ENCODE assay signal across 9 cellular contexts in genomic region chrX:44012484-44013096, GRCh38. TPM values are rescaled to one million over a fixed set of nuclear protein-coding genes. Genes with fewer than 3 reads are reported as not detected.
DNase-seq lines count a peak whose midpoint lies in the region; ATAC-seq and FAIRE-seq lines count a peak whose summit lies in the region.
"Had no signal": no experiment of that assay in that cellular context is flagged by ENCODE, and none has a peak within 500 bp of the region (broad histone marks: within the 10 kb centered on the region; RNA-seq: fewer than 3 reads in every experiment).

No MANE protein-coding gene starts in this region.

- peak; percentile 11 for DNase-seq in Jurkat, Clone E6-1 (ENCODE audit: low read depth, low spot score)
- peak; percentile 64 for DNase-seq in activated CD4-positive, alpha-beta T cell treated with anti-CD3 and anti-CD28 coated beads, Interleukin-2, amount 10 ng/mL, durations not matched to agents 24 days and 14 days
- DNase-seq in fibroblast of peridontal ligament (ENCODE audit: extremely low read depth) (peak; percentile 77), frontal cortex (ENCODE audit: low spot score in 2 of 2) (no peak), NCI-H1105 (lab: John Stamatoyannopoulos, UW) (no peak)
- DNase-seq in stimulated activated CD4-positive, alpha-beta T cell treated with anti-CD3 and anti-CD28 coated beads, Interleukin-2, amount 100 ng/mL, for 4 hours (ENCODE audit: low read depth) = peak; percentile 0

- peaks cover 5% of the 10 kb centered on the region for H3K4me1 Mint-ChIP-seq in activated CD4-positive, alpha-beta T cell treated with anti-CD3 and anti-CD28 coated beads, Interleukin-2, amount 10 ng/mL, durations not matched to agents 24 days and 14 days

- intact Hi-C loops in activated CD4-positive, alpha-beta T cell treated with anti-CD3 and anti-CD28 coated beads, Interleukin-2, amount 10 ng/mL, durations not matched to agents 24 days and 14 days (cut with micrococcal nuclease) = no loop called here

- FAIRE-seq in frontal cortex (lab: Jason Lieb, UNC) = no peak

- no peak overlapping the region for H3K4me3 ChIP-seq in Jurkat, Clone E6-1 (ENCODE audit: low read length)

- peaks cover 5% of the 10 kb centered on the region for H3K27me3 Mint-ChIP-seq in activated CD4-positive, alpha-beta T cell treated with anti-CD3 and anti-CD28 coated beads, Interleukin-2, amount 10 ng/mL, durations not matched to agents 24 days and 14 days

- H3K36me3 Mint-ChIP-seq in activated CD4-positive, alpha-beta T cell treated with anti-CD3 and anti-CD28 coated beads, Interleukin-2, amount 10 ng/mL, durations not matched to agents 24 days and 14 days (ENCODE audit: low read depth) = no peaks in the 10 kb centered on the region

- ATAC-seq in GM18511 (IDR thresholded peaks at IDR 0.05; ENCODE audit: unreplicated experiment) = no peak
- no peak for ATAC-seq in HG02759 (IDR thresholded peaks at IDR 0.05; ENCODE audit: unreplicated experiment)

- H3K9me3 Mint-ChIP-seq in activated CD4-positive, alpha-beta T cell treated with anti-CD3 and anti-CD28 coated beads, Interleukin-2, amount 10 ng/mL, durations not matched to agents 24 days and 14 days = no peaks in the 10 kb centered on the region

- H3K27ac Mint-ChIP-seq in activated CD4-positive, alpha-beta T cell treated with anti-CD3 and anti-CD28 coated beads, Interleukin-2, amount 10 ng/mL, durations not matched to agents 24 days and 14 days = peak overlapping the region; percentile 51

- H3K4me3 Mint-ChIP-seq in activated CD4-positive, alpha-beta T cell treated with anti-CD3 and anti-CD28 coated beads, Interleukin-2, amount 10 ng/mL, durations not matched to agents 24 days and 14 days = no peak overlapping the region

RNA-seq across cellular contexts. Expression of gene NDP, which starts 39.4 kb away (rescaled TPM):
- not detected for polyA plus RNA-seq in Jurkat, Clone E6-1 (2012; ENCODE audit: insufficient read depth, insufficient read length)
- not detected in 2 replicates for total RNA-seq in activated CD4-positive, alpha-beta T cell treated with anti-CD3 and anti-CD28 coated beads, Interleukin-2, amount 10 ng/mL, durations not matched to agents 24 days and 14 days
- 27.3 TPM for total RNA-seq in frontal cortex
- total RNA-seq: NCI-H460 had no signal

Comparison
In these comparisons a context has a peak if more than half of its experiments do, and no peak if none do; other contexts are left out.
1. DNase-seq: peak in Jurkat, Clone E6-1 (single experiment), activated CD4-positive, alpha-beta T cell treated with anti-CD3 and anti-CD28 coated beads, Interleukin-2, amount 10 ng/mL, durations not matched to agents 24 days and 14 days (single experiment), fibroblast of peridontal ligament (single experiment) and stimulated activated CD4-positive, alpha-beta T cell treated with anti-CD3 and anti-CD28 coated beads, Interleukin-2, amount 100 ng/mL, for 4 hours (single experiment); none in frontal cortex (0 of 2) and NCI-H1105 (single experiment).
2. RNA of gene NDP, which starts 39.4 kb away (total RNA-seq): 27.3 TPM in frontal cortex (single experiment); not detected in activated CD4-positive, alpha-beta T cell treated with anti-CD3 and anti-CD28 coated beads, Interleukin-2, amount 10 ng/mL, durations not matched to agents 24 days and 14 days; every median in the first group is over 10 times any median in the second.